Comparison of ENCODE assay signal across 28 cellular contexts in the genomic region with DNA sequence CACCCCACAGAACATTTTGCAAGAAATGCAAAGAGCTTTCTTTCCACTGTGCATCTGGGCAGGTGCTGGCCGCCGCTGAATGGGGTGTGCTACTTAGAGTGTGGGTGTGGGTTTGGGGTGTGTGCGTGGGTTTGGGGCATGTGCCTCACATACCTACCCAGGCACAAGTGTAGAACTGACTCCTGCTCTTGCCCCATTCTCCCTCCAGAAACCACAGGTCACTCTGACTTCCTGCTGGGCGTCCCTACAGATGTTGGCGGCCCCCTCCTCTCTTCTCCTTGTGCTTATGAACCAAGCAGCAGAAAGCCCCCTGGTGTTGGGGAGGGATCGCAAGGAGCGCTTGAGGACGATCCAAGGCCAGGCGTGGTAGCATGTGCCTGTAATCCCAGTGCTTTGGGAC.
"Had no signal": no experiment of that assay in that cellular context is flagged by ENCODE, and none has a peak within 500 bp of the region (broad histone marks: within the 10 kb centered on the region; RNA-seq: fewer than 3 reads in every experiment).

No MANE protein-coding gene starts in this region.

- H3K36me3 Mint-ChIP-seq: activated naive CD4-positive, alpha-beta T cell treated with anti-CD3 and anti-CD28 coated beads, Interleukin-2, amount 10 ng/mL, durations not matched to agents 7 days and 5 days; activated naive CD4-positive, alpha-beta T cell treated with anti-CD3 and anti-CD28 coated beads, Interleukin-2, amount 50 U/mL, for 72 hours; activated naive CD8-positive, alpha-beta T cell treated with anti-CD3 and anti-CD28 coated beads, Interleukin-2, amount 10 ng/mL, durations not matched to agents 7 days and 5 days had no signal

- FAIRE-seq: colon had no signal

- H3K27ac Mint-ChIP-seq: activated CD4-positive, alpha-beta memory T cell treated with anti-CD3 and anti-CD28 coated beads, Interleukin-2, amount 10 ng/mL, durations not matched to agents 7 days and 5 days; activated CD4-positive, alpha-beta T cell treated with anti-CD3 and anti-CD28 coated beads, Interleukin-2, amount 10 ng/mL, durations not matched to agents 7 days and 5 days; activated naive CD4-positive, alpha-beta T cell treated with anti-CD3 and anti-CD28 coated beads, Interleukin-2, amount 10 ng/mL, durations not matched to agents 7 days and 5 days; activated naive CD4-positive, alpha-beta T cell treated with anti-CD3 and anti-CD28 coated beads, Interleukin-2, amount 50 U/mL, for 72 hours; activated naive CD8-positive, alpha-beta T cell treated with anti-CD3 and anti-CD28 coated beads, Interleukin-2, amount 10 ng/mL, durations not matched to agents 7 days and 5 days; activated T-cell treated with anti-CD3 and anti-CD28 coated beads, Interleukin-2, amount 50 U/mL, for 24 hours; activated T-cell treated with anti-CD3 and anti-CD28 coated beads, Interleukin-2, amount 50 U/mL, for 72 hours; brain; dendritic cell treated with granulocyte-macrophage colony-stimulating factor and Interleukin-4, amounts not matched to agents 40 ng/mL and 50 ng/mL, for 4 days had no signal

- H3K9me3 Mint-ChIP-seq: activated CD4-positive, alpha-beta memory T cell treated with anti-CD3 and anti-CD28 coated beads, Interleukin-2, amount 10 ng/mL, durations not matched to agents 7 days and 5 days; activated CD4-positive, alpha-beta T cell treated with anti-CD3 and anti-CD28 coated beads, Interleukin-2, amount 10 ng/mL, durations not matched to agents 7 days and 5 days; activated naive CD4-positive, alpha-beta T cell treated with anti-CD3 and anti-CD28 coated beads, Interleukin-2, amount 10 ng/mL, durations not matched to agents 7 days and 5 days; activated naive CD4-positive, alpha-beta T cell treated with anti-CD3 and anti-CD28 coated beads, Interleukin-2, amount 50 U/mL, for 72 hours; activated naive CD8-positive, alpha-beta T cell treated with anti-CD3 and anti-CD28 coated beads, Interleukin-2, amount 10 ng/mL, durations not matched to agents 7 days and 5 days; activated T-cell treated with anti-CD3 and anti-CD28 coated beads, Interleukin-2, amount 50 U/mL, for 24 hours; activated T-cell treated with anti-CD3 and anti-CD28 coated beads, Interleukin-2, amount 50 U/mL, for 72 hours; central memory CD8-positive, alpha-beta T cell; dendritic cell treated with granulocyte-macrophage colony-stimulating factor and Interleukin-4, amounts not matched to agents 40 ng/mL and 50 ng/mL, for 4 days had no signal

- H3K27ac ChIP-seq: ascending aorta, breast epithelium, cardiac muscle cell, dorsolateral prefrontal cortex, esophagus muscularis mucosa, foreskin keratinocyte, gastrocnemius medialis, heart left ventricle had no signal

- H3K36me3 ChIP-seq: ascending aorta, breast epithelium, cardiac muscle cell, esophagus muscularis mucosa, gastrocnemius medialis, heart left ventricle had no signal

- H3K4me1 ChIP-seq: ascending aorta, breast epithelium, esophagus muscularis mucosa, foreskin keratinocyte, gastrocnemius medialis, heart left ventricle had no signal

- ATAC-seq: activated naive CD4-positive, alpha-beta T cell treated with anti-CD3 and anti-CD28 coated beads, Interleukin-2, amount 50 U/mL, for 72 hours; activated T-cell treated with anti-CD3 and anti-CD28 coated beads, Interleukin-2, amount 50 U/mL, for 72 hours; foreskin keratinocyte; gastrocnemius medialis; heart left ventricle had no signal

- H3K4me3 ChIP-seq: ascending aorta, breast epithelium, cardiac muscle cell, dorsolateral prefrontal cortex, esophagus muscularis mucosa, gastrocnemius medialis, heart left ventricle had no signal

- H3K4me3 Mint-ChIP-seq: activated CD4-positive, alpha-beta memory T cell treated with anti-CD3 and anti-CD28 coated beads, Interleukin-2, amount 10 ng/mL, durations not matched to agents 7 days and 5 days; activated CD4-positive, alpha-beta T cell treated with anti-CD3 and anti-CD28 coated beads, Interleukin-2, amount 10 ng/mL, durations not matched to agents 7 days and 5 days; activated naive CD4-positive, alpha-beta T cell treated with anti-CD3 and anti-CD28 coated beads, Interleukin-2, amount 10 ng/mL, durations not matched to agents 7 days and 5 days; activated naive CD8-positive, alpha-beta T cell treated with anti-CD3 and anti-CD28 coated beads, Interleukin-2, amount 10 ng/mL, durations not matched to agents 7 days and 5 days; activated T-cell treated with anti-CD3 and anti-CD28 coated beads, Interleukin-2, amount 50 U/mL, for 24 hours; activated T-cell treated with anti-CD3 and anti-CD28 coated beads, Interleukin-2, amount 50 U/mL, for 72 hours; brain; central memory CD8-positive, alpha-beta T cell; dendritic cell treated with granulocyte-macrophage colony-stimulating factor and Interleukin-4, amounts not matched to agents 40 ng/mL and 50 ng/mL, for 4 days had no signal

- H3K27me3 ChIP-seq: ascending aorta, breast epithelium, dorsolateral prefrontal cortex had no signal

- H3K9me3 ChIP-seq: ascending aorta, breast epithelium, esophagus muscularis mucosa, gastrocnemius medialis, heart left ventricle had no signal

- DNase-seq: activated CD4-positive, alpha-beta memory T cell treated with anti-CD3 and anti-CD28 coated beads, Interleukin-2, amount 10 ng/mL, durations not matched to agents 7 days and 5 days; activated CD4-positive, alpha-beta T cell treated with anti-CD3 and anti-CD28 coated beads for 1 hour; activated CD4-positive, alpha-beta T cell treated with anti-CD3 and anti-CD28 coated beads for 4 hours; activated CD4-positive, alpha-beta T cell treated with anti-CD3 and anti-CD28 coated beads, Interleukin-2, amount 10 ng/mL, durations not matched to agents 7 days and 5 days; activated CD4-positive, alpha-beta T cell treated with anti-CD3 and anti-CD28 coated beads, Interleukin-2, amount 50 U/mL, for 4 hours; activated CD8-positive, alpha-beta memory T cell treated with anti-CD3 and anti-CD28 coated beads, Interleukin-2, amount 50 U/mL, for 48 hours; activated naive CD4-positive, alpha-beta T cell treated with anti-CD3 and anti-CD28 coated beads, Interleukin-2, amount 10 ng/mL, durations not matched to agents 7 days and 5 days; activated naive CD8-positive, alpha-beta T cell treated with anti-CD3 and anti-CD28 coated beads, Interleukin-2, amount 10 ng/mL, durations not matched to agents 7 days and 5 days; activated T-cell treated with anti-CD3 and anti-CD28 coated beads for 4 hours; activated T-cell treated with anti-CD3 and anti-CD28 coated beads, Interleukin-2, amount 50 U/mL, for 24 hours; activated T-cell treated with anti-CD3 and anti-CD28 coated beads, Interleukin-2, amount 50 U/mL, for 72 hours; effector memory CD4-positive, alpha-beta T cell; erythroblast; foreskin keratinocyte; gastrocnemius medialis; glutamatergic neuron; heart left ventricle; T-helper 2 cell had no signal

- H3K4me1 Mint-ChIP-seq: activated CD4-positive, alpha-beta memory T cell treated with anti-CD3 and anti-CD28 coated beads, Interleukin-2, amount 10 ng/mL, durations not matched to agents 7 days and 5 days; activated CD4-positive, alpha-beta T cell treated with anti-CD3 and anti-CD28 coated beads, Interleukin-2, amount 10 ng/mL, durations not matched to agents 7 days and 5 days; activated naive CD4-positive, alpha-beta T cell treated with anti-CD3 and anti-CD28 coated beads, Interleukin-2, amount 10 ng/mL, durations not matched to agents 7 days and 5 days; activated naive CD8-positive, alpha-beta T cell treated with anti-CD3 and anti-CD28 coated beads, Interleukin-2, amount 10 ng/mL, durations not matched to agents 7 days and 5 days; central memory CD8-positive, alpha-beta T cell had no signal
